Comparison of ENCODE assay signal across 1 cellular context in genomic region chr4:56859841-56860240, GRCh38.
A peak's percentile ranks its signal among the peaks of the same experiment; 100 is the strongest.
TF ChIP-seq lines count a peak whose summit lies in the region.

No MANE protein-coding gene starts in this region.

TF ChIP-seq in GM12878, 131 proteins besides CTCF, POLR2A, EP300 and RAD21 (continued from another document):
- TF ChIP-seq PAX5 (IDR thresholded peaks at IDR 0.05; ENCODE audit: borderline replicate concordance, low read depth, low read length) (peak; percentile 34; the same call in 1 of the 2 replicates), CBX5 (IDR thresholded peaks at IDR 0.05; ENCODE audit: low read depth) (0 out of 2 replicates have a peak, but pooled peaks have one; percentile 21), KLF5 (IDR thresholded peaks at IDR 0.05; ENCODE audit: partially characterized antibody) (no peak), NFIC (IDR thresholded peaks at IDR 0.05; ENCODE audit: low read depth, low read length) (peak; percentile 50; the same call in 1 of the 2 replicates), RUNX3 (IDR thresholded peaks at IDR 0.05; ENCODE audit: low read length) (0 out of 2 replicates have a peak, but pooled peaks have one; percentile 31), DPF2 (IDR thresholded peaks at IDR 0.05) (no peak)
- TF ChIP-seq, protein P1, sequence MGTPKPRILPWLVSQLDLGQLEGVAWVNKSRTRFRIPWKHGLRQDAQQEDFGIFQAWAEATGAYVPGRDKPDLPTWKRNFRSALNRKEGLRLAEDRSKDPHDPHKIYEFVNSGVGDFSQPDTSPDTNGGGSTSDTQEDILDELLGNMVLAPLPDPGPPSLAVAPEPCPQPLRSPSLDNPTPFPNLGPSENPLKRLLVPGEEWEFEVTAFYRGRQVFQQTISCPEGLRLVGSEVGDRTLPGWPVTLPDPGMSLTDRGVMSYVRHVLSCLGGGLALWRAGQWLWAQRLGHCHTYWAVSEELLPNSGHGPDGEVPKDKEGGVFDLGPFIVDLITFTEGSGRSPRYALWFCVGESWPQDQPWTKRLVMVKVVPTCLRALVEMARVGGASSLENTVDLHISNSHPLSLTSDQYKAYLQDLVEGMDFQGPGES (IDR thresholded peaks at IDR 0.05), result no peak
